29 cellular contexts compared by ENCODE assay signal in genomic region chr6:168676552-168677317, GRCh38.
DNase-seq lines count a peak whose midpoint lies in the region; ATAC-seq and TF ChIP-seq lines count a peak whose summit lies in the region.
"Had no signal": no experiment of that assay in that cellular context is flagged by ENCODE, and none has a peak within 500 bp of the region (broad histone marks: within the 10 kb centered on the region; RNA-seq: fewer than 3 reads in every experiment).

No MANE protein-coding gene starts in this region.

- H3K27me3 ChIP-seq in Caco-2 (replicated peaks; ENCODE audit: control insufficient read depth, insufficient read depth, low read length): no peaks in the 10 kb centered on the region
- H3K27me3 ChIP-seq in NT2/D1 (ENCODE audit: insufficient read depth, insufficient read length): no peaks in the 10 kb centered on the region
- H3K27me3 ChIP-seq in kidney epithelial cell (ENCODE audit: control insufficient read depth, insufficient read depth, low read length): no peaks in the 10 kb centered on the region
- no peaks in the 10 kb centered on the region for H3K27me3 ChIP-seq in neuronal stem cell (ENCODE audit: control insufficient read depth in 3 of 3, insufficient read depth in 3 of 3, low read depth in 1 of 3, low read length in 3 of 3)
- H3K27me3 ChIP-seq: ascending aorta, neutrophil had no signal

- H2AK5ac ChIP-seq in neuronal stem cell (ENCODE audit: low read depth, low read length): peak overlapping the region; percentile 18

- H2BK120ac ChIP-seq in neuronal stem cell (ENCODE audit: low read depth, low read length): no peak overlapping the region

- POLR2A ChIA-PET in Caco-2 (lab: Charles Lee): no interaction called here

- H3K79me1 ChIP-seq in neuronal stem cell (ENCODE audit: low read depth, low read length): no peaks in the 10 kb centered on the region

- H3K23ac ChIP-seq in neuronal stem cell (ENCODE audit: low read depth, low read length, poor library complexity): no peak overlapping the region

- no peak overlapping the region for H2AFZ ChIP-seq in neuronal stem cell (ENCODE audit: low read length)

- DNase-seq in Caco-2: no peak
- DNase-seq in NT2/D1 (ENCODE audit: low read depth, low spot score): peak; percentile 28
- peak; percentile 26 for DNase-seq in kidney epithelial cell (ENCODE audit: low read depth)
- no peak for DNase-seq in neuronal stem cell (ENCODE audit: low spot score)
- DNase-seq in NOMO-1 treated with dmso at 0.1 percent for 144 hours (lab: John Stamatoyannopoulos, UW; ENCODE audit: unreplicated experiment): no peak
- DNase-seq in activated naive CD4-positive, alpha-beta T cell treated with anti-CD3 and anti-CD28 coated beads for 36 hours: no peak
- no peak for DNase-seq in middle frontal gyrus (ENCODE audit: extremely low spot score, low spot score)
- DNase-seq: activated CD4-positive, alpha-beta T cell treated with anti-CD3 and anti-CD28 coated beads, Interleukin-2, amount 50 U/mL, for 48 hours; activated CD8-positive, alpha-beta memory T cell treated with anti-CD3 and anti-CD28 coated beads, Interleukin-2, amount 50 U/mL, for 4 hours; activated naive CD8-positive, alpha-beta T cell treated with anti-CD3 and anti-CD28 coated beads for 36 hours; CD8-positive, alpha-beta memory T cell; central memory CD4-positive, alpha-beta T cell; DMS79 treated with DMSO at 0.1 percent for 48 hours; GF-D8; NCI-H2029 treated with DMSO at 0.1 percent for 48 hours; NCI-H2227 treated with DMSO at 0.1 percent for 48 hours; NCI-H526 treated with DMSO at 0.1 percent for 48 hours; psoas muscle; RPMI8226; stimulated activated naive CD8-positive, alpha-beta T cell treated with anti-CD3 and anti-CD28 coated beads, Interleukin-15, Interleukin-2, amounts not matched to agents 100 U/mL and 50 U/mL, for 24 hours; T-helper 1 cell had no signal

- H3K4me2 ChIP-seq in neuronal stem cell (ENCODE audit: insufficient read depth, low read length, poor library complexity, severe bottlenecking): no peak overlapping the region

- peaks cover 41% of the 10 kb centered on the region for H3K4me1 ChIP-seq in Caco-2
- H3K4me1 ChIP-seq in NT2/D1 (ENCODE audit: insufficient read depth, insufficient read length): no peaks in the 10 kb centered on the region
- H3K4me1 ChIP-seq in neuronal stem cell (ENCODE audit: control insufficient read depth in 2 of 2, insufficient read depth in 1 of 2, low read depth in 1 of 2, low read length in 2 of 2): peaks cover 4 to 11% of the 10 kb centered on the region in 2 donors
- H3K4me1 ChIP-seq: ascending aorta, psoas muscle had no signal

- H2BK5ac ChIP-seq in neuronal stem cell (ENCODE audit: low read length): peak overlapping the region; percentile 79

- peak overlapping the region; percentile 62 for H2BK15ac ChIP-seq in neuronal stem cell (ENCODE audit: low read length)

- no TSS peak for BruUV-seq in Caco-2 (replicated peaks; lab: Mats Ljungman, UMichigan)

- H4K91ac ChIP-seq in neuronal stem cell (ENCODE audit: low read depth, low read length, poor library complexity): no peak overlapping the region

- no peak overlapping the region for H2BK12ac ChIP-seq in neuronal stem cell (ENCODE audit: low read length)

- H3K4me3 Mint-ChIP-seq in Caco-2 (ENCODE audit: unreplicated experiment): no peak overlapping the region
- H3K4me3 Mint-ChIP-seq in activated naive CD4-positive, alpha-beta T cell treated with anti-CD3 and anti-CD28 coated beads for 36 hours: no peak overlapping the region
- H3K4me3 Mint-ChIP-seq: activated naive CD8-positive, alpha-beta T cell treated with anti-CD3 and anti-CD28 coated beads for 36 hours; B cell; dendritic cell treated with granulocyte-macrophage colony-stimulating factor and Interleukin-4, amounts not matched to agents 40 ng/mL and 50 ng/mL, for 4 days had no signal

- peaks cover 7% of the 10 kb centered on the region for H3K36me3 Mint-ChIP-seq in Caco-2 (ENCODE audit: insufficient read depth, unreplicated experiment)
- no peaks in the 10 kb centered on the region for H3K36me3 Mint-ChIP-seq in activated naive CD4-positive, alpha-beta T cell treated with anti-CD3 and anti-CD28 coated beads for 36 hours (ENCODE audit: low read depth)
- H3K36me3 Mint-ChIP-seq: activated naive CD8-positive, alpha-beta T cell treated with anti-CD3 and anti-CD28 coated beads for 36 hours had no signal

- TF ChIP-seq CTCF in Caco-2 (IDR thresholded peaks at IDR 0.05; ENCODE audit: insufficient read depth in 1 of 2, low read depth in 1 of 2, low read length in 1 of 2, severe bottlenecking in 1 of 2, unreplicated experiment in 1 of 2) (no peak), kidney epithelial cell (IDR thresholded peaks at IDR 0.05; ENCODE audit: insufficient read depth, low read length, poor library complexity, severe bottlenecking) (no peak)

- intact Hi-C loops in Caco-2 (cut with micrococcal nuclease; ENCODE audit: unreplicated experiment): no loop called here
- intact Hi-C loops in activated naive CD4-positive, alpha-beta T cell treated with anti-CD3 and anti-CD28 coated beads for 36 hours (cut with micrococcal nuclease): no loop called here

- no peak overlapping the region for H3K27ac ChIP-seq in neuronal stem cell (replicated peaks; ENCODE audit: low read length)
- H3K27ac ChIP-seq: ascending aorta, neutrophil, psoas muscle had no signal

- no peak overlapping the region for H3K4ac ChIP-seq in neuronal stem cell (ENCODE audit: low read length)

- H4K8ac ChIP-seq in neuronal stem cell (ENCODE audit: low read depth, low read length): no peak overlapping the region

- H3K36me3 ChIP-seq in Caco-2 (ENCODE audit: control insufficient read depth, insufficient read depth, low read length): no peaks in the 10 kb centered on the region; the same call in 1 of the 2 replicates
- no peaks in the 10 kb centered on the region for H3K36me3 ChIP-seq in NT2/D1 (ENCODE audit: insufficient read depth, insufficient read length, low read length)
- H3K36me3 ChIP-seq in kidney epithelial cell (ENCODE audit: control insufficient read depth, insufficient read depth, low read length): no peaks in the 10 kb centered on the region
- no peaks in the 10 kb centered on the region for H3K36me3 ChIP-seq in neuronal stem cell (replicated peaks in 1 of 2; ENCODE audit: control insufficient read depth in 2 of 2, insufficient read depth in 2 of 2, low read length in 2 of 2)
- H3K36me3 ChIP-seq: ascending aorta, neutrophil had no signal

- ATAC-seq in HG03571 (IDR thresholded peaks at IDR 0.05; ENCODE audit: unreplicated experiment): no peak
- ATAC-seq: K562; psoas muscle; stimulated activated naive CD8-positive, alpha-beta T cell treated with anti-CD3 and anti-CD28 coated beads, Interleukin-15, Interleukin-2, amounts not matched to agents 100 U/mL and 50 U/mL, for 24 hours had no signal

- no peak overlapping the region for H3K4me3 ChIP-seq in Caco-2 (ENCODE audit: low read depth, low read length)
- H3K4me3 ChIP-seq in NT2/D1 (ENCODE audit: insufficient read length, low read depth): no peak overlapping the region
- no peak overlapping the region for H3K4me3 ChIP-seq in kidney epithelial cell (ENCODE audit: low read depth, low read length)
- no peak overlapping the region for H3K4me3 ChIP-seq in neuronal stem cell (ENCODE audit: low read length in 2 of 2)
- H3K4me3 ChIP-seq: ascending aorta, K562, lung, psoas muscle had no signal

- H3K9me3 ChIP-seq in Caco-2: peaks cover 7% of the 10 kb centered on the region; the same call in 1 of the 2 replicates
- H3K9me3 ChIP-seq in NT2/D1 (ENCODE audit: insufficient read depth, low read length): no peaks in the 10 kb centered on the region
- no peaks in the 10 kb centered on the region for H3K9me3 ChIP-seq in neuronal stem cell (replicated peaks in 1 of 2; ENCODE audit: control insufficient read depth in 2 of 2, insufficient read depth in 1 of 2, low read depth in 1 of 2, low read length in 2 of 2)
- H3K9me3 ChIP-seq: ascending aorta, neutrophil, psoas muscle had no signal

- peak overlapping the region; percentile 61 for H3K18ac ChIP-seq in neuronal stem cell (ENCODE audit: low read length)

- no CpG with 5 or more reads among the region's 16 CpGs for WGBS in neuronal stem cell (ENCODE audit: extremely low coverage in 2 of 2, insufficient read length in 2 of 2, insufficient replicate concordance in 1 of 2), 2 donors

- H3K27ac Mint-ChIP-seq in Caco-2 (ENCODE audit: unreplicated experiment): peak overlapping the region; percentile 76
- H3K27ac Mint-ChIP-seq in activated naive CD4-positive, alpha-beta T cell treated with anti-CD3 and anti-CD28 coated beads for 36 hours: no peak overlapping the region
- H3K27ac Mint-ChIP-seq: activated naive CD8-positive, alpha-beta T cell treated with anti-CD3 and anti-CD28 coated beads for 36 hours; activated T-helper 2 cell treated with anti-CD3 and anti-CD28 coated beads, Interferon-gamma antibody, Interleukin-2, Interleukin-4, amounts not matched to agents 10 μg/mL and 5 μg/mL and 100 μg/mL, durations not matched to agents 14 hours and 24 hours and 36 hours; B cell; CD8-positive, alpha-beta memory T cell; dendritic cell treated with granulocyte-macrophage colony-stimulating factor and Interleukin-4, amounts not matched to agents 40 ng/mL and 50 ng/mL, for 4 days had no signal

- H3K4me1 Mint-ChIP-seq in Caco-2 (ENCODE audit: low read depth, unreplicated experiment): peaks cover 32% of the 10 kb centered on the region
- H3K4me1 Mint-ChIP-seq in activated naive CD4-positive, alpha-beta T cell treated with anti-CD3 and anti-CD28 coated beads for 36 hours (ENCODE audit: low read depth): no peaks in the 10 kb centered on the region
- H3K4me1 Mint-ChIP-seq: activated naive CD8-positive, alpha-beta T cell treated with anti-CD3 and anti-CD28 coated beads for 36 hours; B cell; CD8-positive, alpha-beta memory T cell had no signal

- H3K9me3 Mint-ChIP-seq in Caco-2 (ENCODE audit: unreplicated experiment): peaks cover 10% of the 10 kb centered on the region
- H3K9me3 Mint-ChIP-seq in activated naive CD4-positive, alpha-beta T cell treated with anti-CD3 and anti-CD28 coated beads for 36 hours: no peaks in the 10 kb centered on the region
- H3K9me3 Mint-ChIP-seq: activated naive CD8-positive, alpha-beta T cell treated with anti-CD3 and anti-CD28 coated beads for 36 hours; activated T-helper 2 cell treated with anti-CD3 and anti-CD28 coated beads, Interferon-gamma antibody, Interleukin-2, Interleukin-4, amounts not matched to agents 10 μg/mL and 5 μg/mL and 100 μg/mL, durations not matched to agents 14 hours and 24 hours and 36 hours; CD8-positive, alpha-beta memory T cell had no signal

- no peaks in the 10 kb centered on the region for H3K27me3 Mint-ChIP-seq in Caco-2 (ENCODE audit: insufficient read depth, unreplicated experiment)
- H3K27me3 Mint-ChIP-seq in activated naive CD4-positive, alpha-beta T cell treated with anti-CD3 and anti-CD28 coated beads for 36 hours (ENCODE audit: low read depth): peaks cover 6% of the 10 kb centered on the region
- H3K27me3 Mint-ChIP-seq: B cell; dendritic cell treated with granulocyte-macrophage colony-stimulating factor and Interleukin-4, amounts not matched to agents 40 ng/mL and 50 ng/mL, for 4 days had no signal

- CTCF ChIA-PET in Caco-2 (lab: Charles Lee): no interaction called here
- CTCF ChIA-PET in activated naive CD4-positive, alpha-beta T cell treated with anti-CD3 and anti-CD28 coated beads for 36 hours (lab: Charles Lee): interaction anchor here (0.6 kb wide), 1 partner anchor 642 kb away, joined by 3 read pairs; no protein-coding TSS in a partner anchor

- H3K9ac ChIP-seq in NT2/D1 (ENCODE audit: insufficient read length, low read depth): no peak overlapping the region
- H3K9ac ChIP-seq in neuronal stem cell (ENCODE audit: low read depth, low read length, poor library complexity): no peak overlapping the region

- H3K14ac ChIP-seq in neuronal stem cell (ENCODE audit: low read length): no peak overlapping the region

Comparison
In these comparisons a context has a peak if more than half of its experiments do, and no peak if none do; other contexts are left out.
1. DNase-seq: peak in NT2/D1 (single experiment) and kidney epithelial cell (single experiment); none in Caco-2 (0 of 2), neuronal stem cell (single experiment), NOMO-1 treated with dmso at 0.1 percent for 144 hours (single experiment), activated naive CD4-positive, alpha-beta T cell treated with anti-CD3 and anti-CD28 coated beads for 36 hours (single experiment) and middle frontal gyrus (single experiment).